Comparison of ENCODE assay signal across 30 cellular contexts in genomic region chr4:185885604-185886003, GRCh38.
"Had no signal": no experiment of that assay in that cellular context is flagged by ENCODE, and none has a peak within 500 bp of the region (broad histone marks: within the 10 kb centered on the region; RNA-seq: fewer than 3 reads in every experiment).

No MANE protein-coding gene starts in this region.

- H3K36me3 ChIP-seq: ascending aorta, breast epithelium, cardiac muscle cell, WERI-Rb-1 had no signal

- H3K27me3 ChIP-seq: ascending aorta, breast epithelium, cardiac muscle cell had no signal

- H3K4me3 Mint-ChIP-seq: activated B cell treated with CpG ODN at 0.5 μM for 24 hours; activated CD8-positive, alpha-beta T cell treated with anti-CD3 and anti-CD28 coated beads for 36 hours; activated naive CD4-positive, alpha-beta T cell treated with anti-CD3 and anti-CD28 coated beads, Interleukin-2, amount 10 ng/mL, durations not matched to agents 7 days and 5 days; activated naive CD8-positive, alpha-beta T cell treated with anti-CD3 and anti-CD28 coated beads, Interleukin-2, amount 10 ng/mL, durations not matched to agents 7 days and 5 days; activated T-helper 1 cell treated with anti-CD3 and anti-CD28 coated beads, Interleukin-12 subunit alpha, Interleukin-12 subunit beta, Interleukin-2, Interleukin-4 antibody, amounts not matched to agents 30 ng/mL and 10 ng/mL and 1 ng/mL, durations not matched to agents 14 hours and 24 hours and 36 hours; brain; central memory CD8-positive, alpha-beta T cell; dendritic cell treated with granulocyte-macrophage colony-stimulating factor and Interleukin-4, amounts not matched to agents 40 ng/mL and 50 ng/mL, for 4 days; T-helper 17 cell; T-helper 2 cell treated with Interferon-gamma antibody and Interleukin-4, amounts not matched to agents 5 μg/mL and 100 μg/mL, for 36 hours had no signal

- ATAC-seq: activated CD4-positive, CD25-positive, alpha-beta regulatory T cell treated with anti-CD3 and anti-CD28 coated beads, Interleukin-2, amount 50 U/mL, for 24 hours; activated CD8-positive, alpha-beta T cell treated with anti-CD3 and anti-CD28 coated beads for 36 hours; activated naive CD4-positive, alpha-beta T cell treated with anti-CD3 and anti-CD28 coated beads, Interleukin-2, amount 50 U/mL, for 72 hours; esophagus mucosa; T-helper 17 cell had no signal

- H3K9me3 Mint-ChIP-seq: activated naive CD4-positive, alpha-beta T cell treated with anti-CD3 and anti-CD28 coated beads, Interleukin-2, amount 10 ng/mL, durations not matched to agents 7 days and 5 days; activated naive CD4-positive, alpha-beta T cell treated with anti-CD3 and anti-CD28 coated beads, Interleukin-2, amount 50 U/mL, for 72 hours; activated naive CD8-positive, alpha-beta T cell treated with anti-CD3 and anti-CD28 coated beads, Interleukin-2, amount 10 ng/mL, durations not matched to agents 7 days and 5 days; activated T-helper 1 cell treated with anti-CD3 and anti-CD28 coated beads, Interleukin-12 subunit alpha, Interleukin-12 subunit beta, Interleukin-2, Interleukin-4 antibody, amounts not matched to agents 30 ng/mL and 10 ng/mL and 1 ng/mL, durations not matched to agents 14 hours and 24 hours and 36 hours; activated T-helper 2 cell treated with anti-CD3 and anti-CD28 coated beads, Interferon-gamma antibody, Interleukin-2, Interleukin-4, amounts not matched to agents 10 μg/mL and 5 μg/mL and 100 μg/mL, durations not matched to agents 14 hours and 24 hours and 36 hours; T-helper 2 cell treated with Interferon-gamma antibody and Interleukin-4, amounts not matched to agents 5 μg/mL and 100 μg/mL, for 36 hours had no signal

- H3K4me3 ChIP-seq: ascending aorta, breast epithelium, cardiac muscle cell, coronary artery had no signal

- H3K4me1 ChIP-seq: ascending aorta, breast epithelium had no signal

- DNase-seq: activated B cell treated with CpG ODN at 0.5 μM for 24 hours; activated CD4-positive, alpha-beta T cell treated with anti-CD3 and anti-CD28 coated beads for 48 hours; activated CD4-positive, alpha-beta T cell treated with anti-CD3 and anti-CD28 coated beads, Interleukin-2, amount 50 U/mL, for 1 hour; activated CD4-positive, alpha-beta T cell treated with anti-CD3 and anti-CD28 coated beads, Interleukin-2, amount 50 U/mL, for 48 hours; activated CD8-positive, alpha-beta memory T cell treated with anti-CD3 and anti-CD28 coated beads for 24 hours; activated CD8-positive, alpha-beta T cell treated with anti-CD3 and anti-CD28 coated beads for 36 hours; activated effector memory CD4-positive, alpha-beta T cell treated with anti-CD3 and anti-CD28 coated beads, Interleukin-2, amount 50 U/mL, for 16 hours; activated naive CD4-positive, alpha-beta T cell treated with anti-CD3 and anti-CD28 coated beads, Interleukin-2, amount 10 ng/mL, durations not matched to agents 7 days and 5 days; activated naive CD8-positive, alpha-beta T cell treated with anti-CD3 and anti-CD28 coated beads, Interleukin-2, amount 10 ng/mL, durations not matched to agents 7 days and 5 days; activated T-cell treated with anti-CD3 and anti-CD28 coated beads, Interleukin-2, amount 50 U/mL, for 48 hours; effector CD8-positive, alpha-beta T cell; foreskin fibroblast; T-helper 1 cell; T-helper 17 cell; T1000 had no signal

- H3K27ac ChIP-seq: ascending aorta, breast epithelium, cardiac muscle cell, coronary artery, epithelial cell of prostate had no signal

- H3K27me3 Mint-ChIP-seq: central memory CD8-positive, alpha-beta T cell had no signal

- H3K36me3 Mint-ChIP-seq: activated naive CD4-positive, alpha-beta T cell treated with anti-CD3 and anti-CD28 coated beads, Interleukin-2, amount 10 ng/mL, durations not matched to agents 7 days and 5 days; activated naive CD4-positive, alpha-beta T cell treated with anti-CD3 and anti-CD28 coated beads, Interleukin-2, amount 50 U/mL, for 72 hours; activated naive CD8-positive, alpha-beta T cell treated with anti-CD3 and anti-CD28 coated beads, Interleukin-2, amount 10 ng/mL, durations not matched to agents 7 days and 5 days had no signal

- H3K4me1 Mint-ChIP-seq: activated naive CD4-positive, alpha-beta T cell treated with anti-CD3 and anti-CD28 coated beads, Interleukin-2, amount 10 ng/mL, durations not matched to agents 7 days and 5 days; activated naive CD8-positive, alpha-beta T cell treated with anti-CD3 and anti-CD28 coated beads, Interleukin-2, amount 10 ng/mL, durations not matched to agents 7 days and 5 days; central memory CD8-positive, alpha-beta T cell had no signal
